Comparison of ENCODE assay signal across 19 cellular contexts in the genomic region with DNA sequence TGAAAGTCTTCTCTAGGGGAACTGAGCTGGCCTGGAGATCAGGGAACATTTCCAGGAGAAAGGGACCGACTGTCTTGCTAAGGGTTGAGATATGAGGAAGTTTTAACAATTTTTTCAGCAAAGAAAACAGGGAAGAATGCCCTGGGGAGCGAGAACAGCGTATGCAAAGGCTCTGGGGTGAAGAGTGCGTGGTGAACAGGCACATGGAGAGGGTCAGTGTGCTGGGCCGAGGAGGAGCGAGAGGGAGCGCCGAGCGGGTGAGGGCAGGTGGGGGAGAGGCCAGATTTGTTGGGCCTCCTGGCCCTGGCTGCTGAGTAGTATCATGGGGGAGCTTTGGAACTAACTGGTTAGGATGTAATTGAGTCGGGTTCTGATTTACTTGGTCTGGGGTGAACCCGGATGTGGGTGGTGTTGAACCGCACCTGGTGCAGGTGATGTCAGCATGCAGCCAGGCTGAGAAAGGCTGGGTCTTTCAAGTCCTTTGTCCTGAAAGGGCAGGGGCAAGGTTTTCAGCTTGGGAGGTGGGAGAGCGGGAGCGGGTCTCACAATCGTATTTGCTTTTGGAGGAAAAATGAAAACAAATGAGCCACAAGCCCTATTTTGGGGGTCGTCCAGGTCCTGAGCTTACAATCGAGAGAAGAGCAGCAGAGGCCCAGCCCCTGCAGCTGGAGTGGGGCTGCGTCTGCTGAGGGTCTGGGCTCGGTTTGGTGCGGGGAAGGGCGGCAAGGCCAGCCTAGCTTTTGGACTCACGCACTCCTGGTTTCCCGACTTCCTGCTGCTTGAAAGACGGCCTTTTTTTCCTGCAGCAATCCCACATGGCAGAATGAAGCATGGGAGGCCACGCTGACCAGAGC. TPM values are rescaled to one million over a fixed set of nuclear protein-coding genes. Genes with fewer than 3 reads are reported as not detected.
A peak's percentile ranks its signal among the peaks of the same experiment; 100 is the strongest.
DNase-seq lines count a peak whose midpoint lies in the region; ATAC-seq and TF ChIP-seq lines count a peak whose summit lies in the region.
"Had no signal": no experiment of that assay in that cellular context is flagged by ENCODE, and none has a peak within 500 bp of the region (broad histone marks: within the 10 kb centered on the region; RNA-seq: fewer than 3 reads in every experiment).

No MANE protein-coding gene starts in this region.

- intact Hi-C loops in Right ventricle myocardium superior (cut with DNase I) = no loop called here
- intact Hi-C loops in Right ventricle myocardium inferior (cut with DNase I) = no loop called here
- intact Hi-C loops in uterus (cut with DNase I; ENCODE audit: low total_unique reads) = no loop called here

- H3K79me1 ChIP-seq in neuronal stem cell (ENCODE audit: low read depth, low read length) = no peaks in the 10 kb centered on the region

- H3K4me1 ChIP-seq in neuronal stem cell (ENCODE audit: control insufficient read depth in 2 of 2, insufficient read depth in 1 of 2, low read depth in 1 of 2, low read length in 2 of 2) (peaks cover 10 to 34% of the 10 kb centered on the region in 2 donors), uterus (peaks cover 0 to 12% of the 10 kb centered on the region in 2 donors)

- no peak overlapping the region for H2BK120ac ChIP-seq in neuronal stem cell (ENCODE audit: low read depth, low read length)

- no peak overlapping the region for H3K4ac ChIP-seq in neuronal stem cell (ENCODE audit: low read length)

- no peak for TF ChIP-seq POLR2A in uterus (IDR thresholded peaks at IDR 0.05)

- H3K4me3 ChIP-seq in neuronal stem cell (ENCODE audit: low read length in 2 of 2) (no peak overlapping the region), uterus (no peak overlapping the region)
- H3K4me3 ChIP-seq: coronary artery had no signal

- no peak overlapping the region for H4K8ac ChIP-seq in neuronal stem cell (ENCODE audit: low read depth, low read length)

- H3K4me2 ChIP-seq in neuronal stem cell (ENCODE audit: insufficient read depth, low read length, poor library complexity, severe bottlenecking) = no peak overlapping the region

- H3K27ac ChIP-seq in neuronal stem cell (replicated peaks; ENCODE audit: low read length) (no peak overlapping the region), uterus (peak overlapping the region; percentile 21 to 41)

- no peak overlapping the region for H3K14ac ChIP-seq in neuronal stem cell (ENCODE audit: low read length)

- ATAC-seq in Right ventricle myocardium superior (ENCODE audit: poor library complexity) = peak; percentile 30
- ATAC-seq in Right ventricle myocardium inferior = no peak
- ATAC-seq: activated T-cell treated with anti-CD3 and anti-CD28 coated beads, Interleukin-2, amount 50 U/mL, for 4 hours had no signal

- POLR2A ChIA-PET in GM10248 (lab: Yijun Ruan, JAX) = no interaction called here

- H3K27me3 ChIP-seq in neuronal stem cell (ENCODE audit: control insufficient read depth in 3 of 3, insufficient read depth in 3 of 3, low read depth in 1 of 3, low read length in 3 of 3) (peaks cover 0 to 12% (median 5%) of the 10 kb centered on the region in 3 experiments), uterus (no peaks in the 10 kb centered on the region)

- WGBS in neuronal stem cell (ENCODE audit: extremely low coverage in 2 of 2, insufficient read length in 2 of 2, insufficient replicate concordance in 1 of 2), 2 donors = no CpG with 5 or more reads among the region's 25 CpGs

- peak overlapping the region; percentile 68 for H2AK5ac ChIP-seq in neuronal stem cell (ENCODE audit: low read depth, low read length)

- H3K9ac ChIP-seq in neuronal stem cell (ENCODE audit: low read depth, low read length, poor library complexity) = no peak overlapping the region

- TF ChIP-seq CTCF in uterus (IDR thresholded peaks at IDR 0.05) = no peak
- no peak for TF ChIP-seq CTCF in GM10248 (IDR thresholded peaks at IDR 0.05; ENCODE audit: control extremely low read depth, extremely low read depth, low read depth, missing control alignments)

- H4K91ac ChIP-seq in neuronal stem cell (ENCODE audit: low read depth, low read length, poor library complexity) = no peak overlapping the region

- CTCF ChIA-PET in GM10248 (lab: Yijun Ruan, JAX) = no interaction called here

- peak overlapping the region; percentile 17 for H3K18ac ChIP-seq in neuronal stem cell (ENCODE audit: low read length)

- H2BK15ac ChIP-seq in neuronal stem cell (ENCODE audit: low read length) = no peak overlapping the region

- no peaks in the 10 kb centered on the region for H3K36me3 ChIP-seq in neuronal stem cell (replicated peaks in 1 of 2; ENCODE audit: control insufficient read depth in 2 of 2, insufficient read depth in 2 of 2, low read length in 2 of 2)
- H3K36me3 ChIP-seq in uterus = no peaks in the 10 kb centered on the region

- H2BK12ac ChIP-seq in neuronal stem cell (ENCODE audit: low read length) = peak overlapping the region; percentile 77

- H2AFZ ChIP-seq in neuronal stem cell (ENCODE audit: low read length) = peak overlapping the region; percentile 68

- H3K9me3 ChIP-seq in neuronal stem cell (replicated peaks in 1 of 2; ENCODE audit: control insufficient read depth in 2 of 2, insufficient read depth in 1 of 2, low read depth in 1 of 2, low read length in 2 of 2) (peaks cover 0 to 1% of the 10 kb centered on the region in 2 donors), uterus (no peaks in the 10 kb centered on the region)

- DNase-seq in Right ventricle myocardium superior (no peak), Right ventricle myocardium inferior (ENCODE audit: missing footprints) (no peak), hepatic stellate cell (ENCODE audit: low spot score) (peak; percentile 27), neuronal stem cell (ENCODE audit: low spot score) (no peak), uterus (no peak), mucosa of gallbladder (ENCODE audit: low spot score) (no peak), GM10248 (ENCODE audit: extremely low spot score) (no peak), NCI-H446 treated with DMSO at 0.1 percent for 48 hours (lab: John Stamatoyannopoulos, UW) (no peak)
- DNase-seq: 8988T; activated CD4-positive, alpha-beta T cell treated with anti-CD3 and anti-CD28 coated beads, Interleukin-2, amount 50 U/mL, for 1 hour; activated T-cell treated with anti-CD3 and anti-CD28 coated beads, Interleukin-2, amount 50 U/mL, for 4 hours; amniotic stem cell; CD4-positive, CD25-positive, alpha-beta regulatory T cell; GDM1; islet precursor cell; NCI-H187; stimulated activated naive CD4-positive, alpha-beta T cell treated with Interleukin-2 at 50 U/mL for 16 hours had no signal

- H3K23ac ChIP-seq in neuronal stem cell (ENCODE audit: low read depth, low read length, poor library complexity) = no peak overlapping the region

- H2BK5ac ChIP-seq in neuronal stem cell (ENCODE audit: low read length) = no peak overlapping the region

RNA-seq across cellular contexts. Expression of a gene that starts 11.1 kb away (rescaled TPM):
- 1.4 TPM for total RNA-seq in Right ventricle myocardium superior
- total RNA-seq in Right ventricle myocardium inferior = 1.5 TPM
- 0.13 TPM for polyA plus RNA-seq in neuronal stem cell (2013, experiment 1 of 2)
- polyA plus RNA-seq in neuronal stem cell (2013, experiment 2 of 2) = 0.14 TPM
- total RNA-seq in uterus = 10 to 100 TPM in 1 of 4 donors, 1 to 10 TPM in 2, under 1 TPM in 1; 0.77 to 13.3 (median 5.7) TPM
- 92.6 TPM for total RNA-seq in mucosa of gallbladder
- total RNA-seq: activated T-cell treated with anti-CD3 and anti-CD28 coated beads, Interleukin-2, amount 50 U/mL, for 4 hours; CD4-positive, CD25-positive, alpha-beta regulatory T cell had no signal
- polyA plus RNA-seq: CD4-positive, CD25-positive, alpha-beta regulatory T cell had no signal

RNA-seq across cellular contexts. Expression of a gene that starts 43.7 kb away (rescaled TPM):
- total RNA-seq in Right ventricle myocardium superior (not detected), Right ventricle myocardium inferior (not detected), uterus (not detected), mucosa of gallbladder (not detected)
- polyA plus RNA-seq in neuronal stem cell (2013, experiment 1 of 2) = not detected
- polyA plus RNA-seq in neuronal stem cell (2013, experiment 2 of 2) = not detected
- total RNA-seq: activated T-cell treated with anti-CD3 and anti-CD28 coated beads, Interleukin-2, amount 50 U/mL, for 4 hours; CD4-positive, CD25-positive, alpha-beta regulatory T cell; right cardiac atrium had no signal
- polyA plus RNA-seq: CD4-positive, CD25-positive, alpha-beta regulatory T cell; right cardiac atrium had no signal
